19 cellular contexts compared by ENCODE assay signal in the genomic region with DNA sequence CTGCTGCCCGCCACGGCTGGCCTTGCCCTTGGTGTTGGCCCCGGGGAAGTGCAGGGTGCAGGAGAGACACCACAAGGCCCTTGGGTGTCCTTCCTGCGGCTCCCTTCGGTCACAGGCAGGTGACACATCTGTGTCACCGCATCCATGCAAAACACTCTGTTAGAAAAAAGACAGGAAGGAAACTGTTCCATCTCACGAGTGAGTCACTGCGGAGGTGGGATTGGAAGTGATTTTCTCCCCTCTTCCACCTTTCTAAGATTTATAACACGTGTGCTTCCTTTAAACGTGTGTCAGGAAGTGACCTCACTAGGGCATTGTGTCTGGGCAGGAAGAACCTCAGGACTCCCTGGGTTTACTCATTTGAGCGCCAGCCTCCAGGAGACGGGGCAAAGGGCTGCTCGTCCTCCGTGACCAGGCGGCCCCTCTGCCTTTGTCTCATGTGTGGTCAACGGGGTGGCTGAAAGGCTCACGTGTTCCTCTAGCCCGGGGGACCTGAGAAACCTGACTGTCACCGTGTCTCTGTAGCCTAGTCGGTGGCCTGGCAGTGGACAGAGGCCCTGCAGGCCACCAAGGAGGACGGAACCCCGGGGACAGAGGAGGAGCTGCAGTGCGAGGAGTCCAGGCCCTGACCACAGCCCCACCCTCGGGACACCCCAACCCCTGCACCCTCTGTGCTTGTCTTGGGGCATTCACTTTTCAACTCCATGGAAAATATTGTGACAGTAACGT. TPM values are rescaled to one million over a fixed set of nuclear protein-coding genes. Genes with fewer than 3 reads are reported as not detected.
DNase-seq lines count a peak whose midpoint lies in the region; ATAC-seq, FAIRE-seq and TF ChIP-seq lines count a peak whose summit lies in the region.
"Had no signal": no experiment of that assay in that cellular context is flagged by ENCODE, and none has a peak within 500 bp of the region (broad histone marks: within the 10 kb centered on the region; RNA-seq: fewer than 3 reads in every experiment).

No MANE protein-coding gene starts in this region.

- H4K20me1 ChIP-seq in Loucy (ENCODE audit: insufficient read depth, low read length, poor library complexity, severe bottlenecking) (no peaks in the 10 kb centered on the region), endothelial cell of umbilical vein (replicated peaks; ENCODE audit: control insufficient read depth, extremely low read depth, insufficient read depth, low read length) (no peaks in the 10 kb centered on the region)

- TF ChIP-seq CTCF in Loucy (conservative IDR thresholded peaks at IDR 0.05; ENCODE audit: low read length) (no peak), endothelial cell of umbilical vein (IDR thresholded peaks at IDR 0.05; ENCODE audit: extremely low read depth in 1 of 2, insufficient read depth in 1 of 2, low read depth in 1 of 2, low read length in 2 of 2) (no peak), sigmoid colon (IDR thresholded peaks at IDR 0.05) (no peak), esophagus muscularis mucosa (IDR thresholded peaks at IDR 0.05) (no peak)

- TF ChIP-seq POLR2A in endothelial cell of umbilical vein (IDR thresholded peaks at IDR 0.05; ENCODE audit: low read depth, low read length) (no peak), sigmoid colon (IDR thresholded peaks at IDR 0.05) (no peak), esophagus muscularis mucosa (IDR thresholded peaks at IDR 0.05; ENCODE audit: low read depth) (no peak)

- H3K4me1 ChIP-seq in Loucy (ENCODE audit: insufficient read depth, low read length, poor library complexity, severe bottlenecking) (no peaks in the 10 kb centered on the region), endothelial cell of umbilical vein (ENCODE audit: control insufficient read depth, extremely low read depth, insufficient read depth, low read length) (peaks cover 9% of the 10 kb centered on the region), sigmoid colon (no peaks in the 10 kb centered on the region), esophagus muscularis mucosa (no peaks in the 10 kb centered on the region)

- H3K9ac ChIP-seq in Loucy (ENCODE audit: low read depth, low read length, poor library complexity, severe bottlenecking) (no peak overlapping the region), endothelial cell of umbilical vein (replicated peaks; ENCODE audit: extremely low read depth, insufficient read depth, low read length) (no peak overlapping the region)

- no peak overlapping the region for H3K4me3 ChIP-seq in Loucy (ENCODE audit: low read length, poor library complexity, severe bottlenecking)
- H3K4me3 ChIP-seq in endothelial cell of umbilical vein (replicated peaks in 1 of 3; ENCODE audit: insufficient read depth in 1 of 3, low read depth in 1 of 3, low read length in 3 of 3): no peak overlapping the region
- no peak overlapping the region for H3K4me3 ChIP-seq in sigmoid colon
- no peak overlapping the region for H3K4me3 ChIP-seq in esophagus muscularis mucosa
- H3K4me3 ChIP-seq: K562 had no signal

- no peaks in the 10 kb centered on the region for H3K9me2 ChIP-seq in Loucy (replicated peaks; ENCODE audit: low read depth, low read length)

- no peak overlapping the region for H3K4me2 ChIP-seq in Loucy (ENCODE audit: low read depth, low read length, poor library complexity, severe bottlenecking)
- H3K4me2 ChIP-seq in endothelial cell of umbilical vein (ENCODE audit: insufficient read depth, low read length): no peak overlapping the region

- H3K27me3 ChIP-seq in Loucy (ENCODE audit: insufficient read depth, low read length, poor library complexity, severe bottlenecking) (no peaks in the 10 kb centered on the region), endothelial cell of umbilical vein (ENCODE audit: control insufficient read depth in 2 of 2, insufficient read depth in 2 of 2, low read length in 2 of 2) (no peaks in the 10 kb centered on the region), sigmoid colon (peaks cover 0 to 6% (median 0%) of the 10 kb centered on the region in 3 donors), esophagus muscularis mucosa (peaks cover 0 to 32% (median 0%) of the 10 kb centered on the region in 4 donors)

- peak; percentile 13 for DNase-seq in ELR (ENCODE audit: low read depth)
- DNase-seq in endothelial cell of umbilical vein (ENCODE audit: low read depth, low spot score): peak; percentile 54
- peak; percentile 41 for DNase-seq in sigmoid colon
- DNase-seq in esophagus muscularis mucosa (ENCODE audit: extremely low spot score): no peak
- DNase-seq: DMS 273 treated with DMSO at 0.1 percent for 48 hours, midbrain, NCI-H526 treated with DMSO at 0.1 percent for 48 hours, right cardiac atrium, T-helper 17 cell had no signal

- FAIRE-seq in endothelial cell of umbilical vein (lab: Jason Lieb, UNC): peak; percentile 87
- FAIRE-seq: bronchial epithelial cell, H1, K562 had no signal

- H3K79me2 ChIP-seq in Loucy (ENCODE audit: insufficient read depth, low read length) (no peaks in the 10 kb centered on the region), endothelial cell of umbilical vein (ENCODE audit: control insufficient read depth, insufficient read depth, low read length) (no peaks in the 10 kb centered on the region)

- H2AFZ ChIP-seq in Loucy (ENCODE audit: low read length) (peak overlapping the region; percentile 19; the same call in 1 of the 2 replicates), endothelial cell of umbilical vein (ENCODE audit: low read depth, low read length) (no peak overlapping the region)

- H3K27ac ChIP-seq in endothelial cell of umbilical vein (ENCODE audit: insufficient read depth, low read depth, low read length): peak overlapping the region; percentile 79
- H3K27ac ChIP-seq in sigmoid colon: no peak overlapping the region
- no peak overlapping the region for H3K27ac ChIP-seq in esophagus muscularis mucosa (replicated peaks in 1 of 4)

- H3K9me1 ChIP-seq in endothelial cell of umbilical vein (replicated peaks; ENCODE audit: control insufficient read depth, extremely low read depth, insufficient read depth, low read length): no peaks in the 10 kb centered on the region

- H3F3A ChIP-seq in Loucy (ENCODE audit: low read depth): no peaks in the 10 kb centered on the region

- H3K9me3 ChIP-seq in Loucy (ENCODE audit: insufficient read depth, low read depth, low read length) (no peaks in the 10 kb centered on the region), endothelial cell of umbilical vein (replicated peaks; ENCODE audit: control insufficient read depth, insufficient read depth, low read length) (no peaks in the 10 kb centered on the region), sigmoid colon (no peaks in the 10 kb centered on the region), esophagus muscularis mucosa (no peaks in the 10 kb centered on the region)

- intact Hi-C loops in endothelial cell of umbilical vein (cut with micrococcal nuclease) (loop anchor here (1.0 kb wide), 1 partner anchor 12 kb away; no protein-coding TSS in a partner anchor), sigmoid colon (cut with DNase I) (no loop called here), esophagus muscularis mucosa (cut with DNase I) (no loop called here)

- TF ChIP-seq EP300 in sigmoid colon (IDR thresholded peaks at IDR 0.05) (no peak), esophagus muscularis mucosa (IDR thresholded peaks at IDR 0.05) (no peak)

- BruUV-seq in endothelial cell of umbilical vein (replicated peaks; lab: Mats Ljungman, UMichigan): TSS peak; percentile 97

- H3K36me3 ChIP-seq in Loucy (ENCODE audit: insufficient read depth, low read length): no peaks in the 10 kb centered on the region
- no peaks in the 10 kb centered on the region for H3K36me3 ChIP-seq in endothelial cell of umbilical vein (ENCODE audit: control insufficient read depth in 2 of 2, extremely low read depth in 1 of 2, insufficient read depth in 2 of 2, low read length in 2 of 2)
- H3K36me3 ChIP-seq in sigmoid colon: no peaks in the 10 kb centered on the region
- H3K36me3 ChIP-seq in esophagus muscularis mucosa: no peaks in the 10 kb centered on the region

- POLR2A ChIA-PET in endothelial cell of umbilical vein (lab: Charles Lee): no interaction called here

- dilution Hi-C loops in endothelial cell of umbilical vein (cut with MboI; ENCODE audit: extremely low pct_ligation_motif_present, low sequenced_read_pairs): no loop called here

- WGBS in sigmoid colon, 2 donors: 65 to 77% methylated on average over 25 of the region's 25 CpGs
- 73% methylated on average over 18 of the region's 25 CpGs for WGBS in esophagus muscularis mucosa

- CTCF ChIA-PET in endothelial cell of umbilical vein (lab: Charles Lee): no interaction called here

- ATAC-seq in HG02759 (IDR thresholded peaks at IDR 0.05; ENCODE audit: unreplicated experiment): no peak
- ATAC-seq in HG03039 (IDR thresholded peaks at IDR 0.05; ENCODE audit: unreplicated experiment): no peak
- ATAC-seq: K562, T-helper 17 cell, WTC11 had no signal

RNA-seq across cellular contexts. Expression of a gene that starts 4.9 kb away (rescaled TPM):
- total RNA-seq in endothelial cell of umbilical vein (not detected in 2 replicates), sigmoid colon (not detected), esophagus muscularis mucosa (not detected)
- polyA plus RNA-seq in endothelial cell of umbilical vein (not detected in 2 replicates), sigmoid colon (under 1 TPM in 1 of 3 donors, not detected in 2; 0.10 TPM)
- not detected in 2 replicates for polyA plus RNA-seq in endothelial cell of umbilical vein (2011; cell fraction: cytosol; rRNA removed)
- polyA plus RNA-seq in endothelial cell of umbilical vein (2011; cell fraction: nucleus; rRNA removed): not detected in 2 replicates
- polyA plus RNA-seq in endothelial cell of umbilical vein (2012): not detected in 2 replicates
- not detected in 2 replicates for polyA minus RNA-seq in endothelial cell of umbilical vein
- not detected for polyA minus RNA-seq in endothelial cell of umbilical vein (2011; cell fraction: cytosol; rRNA and poly(A)+ RNA removed)
- not detected in 2 replicates for polyA minus RNA-seq in endothelial cell of umbilical vein (2011; cell fraction: nucleus; rRNA and poly(A)+ RNA removed)
- total RNA-seq: bronchial epithelial cell, fibroblast of lung, H1, K562, T-helper 17 cell, WTC11 had no signal
- polyA plus RNA-seq: adipose tissue, BJ, fibroblast of lung, H1, K562, right cardiac atrium had no signal

RNA-seq across cellular contexts. Expression of a gene that starts 15.8 kb away (rescaled TPM):
- 48.0 and 50.8 TPM in 2 replicates for total RNA-seq in endothelial cell of umbilical vein
- polyA plus RNA-seq in endothelial cell of umbilical vein: 231 and 303 TPM in 2 replicates
- 123 and 139 TPM in 2 replicates for polyA plus RNA-seq in endothelial cell of umbilical vein (2011; cell fraction: cytosol; rRNA removed)
- 71.2 and 82.2 TPM in 2 replicates for polyA plus RNA-seq in endothelial cell of umbilical vein (2011; cell fraction: nucleus; rRNA removed)
- polyA plus RNA-seq in endothelial cell of umbilical vein (2012): 60.1 and 70.6 TPM in 2 replicates
- 71.6 and 101 TPM in 2 replicates for polyA minus RNA-seq in endothelial cell of umbilical vein
- polyA minus RNA-seq in endothelial cell of umbilical vein (2011; cell fraction: cytosol; rRNA and poly(A)+ RNA removed): 211 TPM
- 22.9 and 33.2 TPM in 2 replicates for polyA minus RNA-seq in endothelial cell of umbilical vein (2011; cell fraction: nucleus; rRNA and poly(A)+ RNA removed)
- total RNA-seq in sigmoid colon: 10 to 100 TPM; 30.0 to 38.0 (median 36.4) TPM
- polyA plus RNA-seq in sigmoid colon: 10 to 100 TPM; 36.5 to 61.6 (median 37.8) TPM
- 10 to 100 TPM; 19.5 to 47.3 (median 37.9) TPM for total RNA-seq in esophagus muscularis mucosa

RNA-seq across cellular contexts. Expression of a gene that starts 29.6 kb away (rescaled TPM):
- total RNA-seq in endothelial cell of umbilical vein (not detected in 2 replicates), sigmoid colon (not detected), esophagus muscularis mucosa (not detected)
- polyA plus RNA-seq in endothelial cell of umbilical vein (not detected in 2 replicates), sigmoid colon (not detected)
- not detected in 2 replicates for polyA plus RNA-seq in endothelial cell of umbilical vein (2011; cell fraction: cytosol; rRNA removed)
- polyA plus RNA-seq in endothelial cell of umbilical vein (2011; cell fraction: nucleus; rRNA removed): not detected in 2 replicates
- not detected in 2 replicates for polyA plus RNA-seq in endothelial cell of umbilical vein (2012)
- not detected in 2 replicates for polyA minus RNA-seq in endothelial cell of umbilical vein
- polyA minus RNA-seq in endothelial cell of umbilical vein (2011; cell fraction: cytosol; rRNA and poly(A)+ RNA removed): not detected
- polyA minus RNA-seq in endothelial cell of umbilical vein (2011; cell fraction: nucleus; rRNA and poly(A)+ RNA removed): not detected in 2 replicates
- total RNA-seq: bronchial epithelial cell, fibroblast of lung, H1, K562, right cardiac atrium, T-helper 17 cell, WTC11 had no signal
- polyA plus RNA-seq: adipose tissue, BJ, fibroblast of lung, H1, K562, right cardiac atrium had no signal

RNA-seq across cellular contexts. Expression of a gene that starts 36.7 kb away (rescaled TPM):
- total RNA-seq in endothelial cell of umbilical vein: 11.8 and 16.9 TPM in 2 replicates
- polyA plus RNA-seq in endothelial cell of umbilical vein: 5.7 and 5.9 TPM in 2 replicates
- polyA plus RNA-seq in endothelial cell of umbilical vein (2011; cell fraction: cytosol; rRNA removed): 5.4 and 7.1 TPM in 2 replicates
- polyA plus RNA-seq in endothelial cell of umbilical vein (2011; cell fraction: nucleus; rRNA removed): 10.5 TPM in 2 replicates
- 6.2 and 8.1 TPM in 2 replicates for polyA plus RNA-seq in endothelial cell of umbilical vein (2012)
- polyA minus RNA-seq in endothelial cell of umbilical vein: 4.5 and 6.8 TPM in 2 replicates
- polyA minus RNA-seq in endothelial cell of umbilical vein (2011; cell fraction: cytosol; rRNA and poly(A)+ RNA removed): 23.5 TPM
- polyA minus RNA-seq in endothelial cell of umbilical vein (2011; cell fraction: nucleus; rRNA and poly(A)+ RNA removed): 2.4 and 3.4 TPM in 2 replicates
- 10 to 100 TPM in 1 of 4 donors, 1 to 10 TPM in 3; 8.8 to 12.7 (median 9.8) TPM for total RNA-seq in sigmoid colon
- polyA plus RNA-seq in sigmoid colon: 10 to 100 TPM in 1 of 3 donors, 1 to 10 TPM in 2; 4.8 to 10.9 (median 5.3) TPM
- 10 to 100 TPM in 3 of 4 donors, 1 to 10 TPM in 1; 10.0 to 31.1 (median 18.2) TPM for total RNA-seq in esophagus muscularis mucosa

RNA-seq across cellular contexts. Expression of a gene that starts 45.3 kb away (rescaled TPM):
- total RNA-seq in endothelial cell of umbilical vein: not detected in 2 replicates
- not detected in 2 replicates for polyA plus RNA-seq in endothelial cell of umbilical vein
- not detected in 2 replicates for polyA plus RNA-seq in endothelial cell of umbilical vein (2011; cell fraction: cytosol; rRNA removed)
- not detected in 2 replicates for polyA plus RNA-seq in endothelial cell of umbilical vein (2011; cell fraction: nucleus; rRNA removed)
- polyA plus RNA-seq in endothelial cell of umbilical vein (2012): not detected in 2 replicates
- polyA minus RNA-seq in endothelial cell of umbilical vein: not detected in 2 replicates
- not detected for polyA minus RNA-seq in endothelial cell of umbilical vein (2011; cell fraction: cytosol; rRNA and poly(A)+ RNA removed)
- not detected in 2 replicates for polyA minus RNA-seq in endothelial cell of umbilical vein (2011; cell fraction: nucleus; rRNA and poly(A)+ RNA removed)
- not detected for total RNA-seq in sigmoid colon
- polyA plus RNA-seq in sigmoid colon: not detected
- total RNA-seq in esophagus muscularis mucosa: not detected
- total RNA-seq: bronchial epithelial cell, fibroblast of lung, H1, right cardiac atrium, T-helper 17 cell, WTC11 had no signal
- polyA plus RNA-seq: adipose tissue, BJ, fibroblast of lung, H1, right cardiac atrium had no signal
